Comparison of ENCODE assay signal across 7 cellular contexts in genomic region chr1:51309291-51309690, GRCh38. TPM values are rescaled to one million over a fixed set of nuclear protein-coding genes. Genes with fewer than 3 reads are reported as not detected.
"Had no signal": no experiment of that assay in that cellular context is flagged by ENCODE, and none has a peak within 500 bp of the region (broad histone marks: within the 10 kb centered on the region; RNA-seq: fewer than 3 reads in every experiment).

No MANE protein-coding gene starts in this region.

- H3K9me3 Mint-ChIP-seq: H9 had no signal

- DNase-seq: GM23248, GOT3, H9, HCEC 1CT, IMR-90, KG1 had no signal

- H3K4me3 Mint-ChIP-seq: H9 had no signal

- H3K4me3 ChIP-seq: GM23248, K562 had no signal

- ATAC-seq: K562 had no signal

- H3K9ac ChIP-seq: GM23248 had no signal

- H3K27ac ChIP-seq: GM23248 had no signal

- H3K27ac Mint-ChIP-seq: H9 had no signal

- H2AFZ ChIP-seq: GM23248 had no signal

RNA-seq across cellular contexts. Expression of gene TTC39A, which starts 21.1 kb away (rescaled TPM):
- total RNA-seq: GM23248 had no signal
